Comparison of ENCODE assay signal across 14 cellular contexts in genomic region chr2:72953976-72954375, GRCh38. TPM values are rescaled to one million over a fixed set of nuclear protein-coding genes. Genes with fewer than 3 reads are reported as not detected.
DNase-seq lines count a peak whose midpoint lies in the region; ATAC-seq and TF ChIP-seq lines count a peak whose summit lies in the region.
"Had no signal": no experiment of that assay in that cellular context is flagged by ENCODE, and none has a peak within 500 bp of the region (broad histone marks: within the 10 kb centered on the region; RNA-seq: fewer than 3 reads in every experiment).

No MANE protein-coding gene starts in this region.

- POLR2A ChIA-PET in naive thymus-derived CD8-positive, alpha-beta T cell (lab: Charles Lee): no interaction called here

- peak overlapping the region; percentile 24 for H3K27ac Mint-ChIP-seq in activated T-cell treated with anti-CD3 and anti-CD28 coated beads, Interleukin-2, amount 50 U/mL, for 72 hours
- peak overlapping the region; percentile 47 to 88 (median 78) for H3K27ac Mint-ChIP-seq in naive thymus-derived CD8-positive, alpha-beta T cell

- peak overlapping the region; percentile 57 to 72 for H3K4me3 Mint-ChIP-seq in activated T-cell treated with anti-CD3 and anti-CD28 coated beads, Interleukin-2, amount 50 U/mL, for 72 hours
- peak overlapping the region; percentile 49 to 85 (median 72) for H3K4me3 Mint-ChIP-seq in naive thymus-derived CD8-positive, alpha-beta T cell

- no peaks in the 10 kb centered on the region for H3K9me3 Mint-ChIP-seq in activated T-cell treated with anti-CD3 and anti-CD28 coated beads, Interleukin-2, amount 50 U/mL, for 72 hours
- peaks cover 0 to 2% (median 0%) of the 10 kb centered on the region in 9 donors for H3K9me3 Mint-ChIP-seq in naive thymus-derived CD8-positive, alpha-beta T cell

- H3K27me3 Mint-ChIP-seq in activated T-cell treated with anti-CD3 and anti-CD28 coated beads, Interleukin-2, amount 50 U/mL, for 72 hours (ENCODE audit: low read depth): no peaks in the 10 kb centered on the region
- no peaks in the 10 kb centered on the region for H3K27me3 Mint-ChIP-seq in naive thymus-derived CD8-positive, alpha-beta T cell

- DNase-seq in CMK (ENCODE audit: low read depth) (peak; percentile 83), GM20000 (ENCODE audit: low spot score) (peak; percentile 28), GM19238 (ENCODE audit: insufficient read length, low spot score) (no peak), A172 (ENCODE audit: low spot score) (no peak)
- DNase-seq in activated T-cell treated with anti-CD3 and anti-CD28 coated beads, Interleukin-2, amount 50 U/mL, for 72 hours: peak; percentile 20 to 39
- peak in 4 of 10 donors; percentile 6 to 31 (median 12) for DNase-seq in naive thymus-derived CD8-positive, alpha-beta T cell
- DNase-seq: hypothalamus, left ventricle myocardium superior, NCI-H187, SHP77 had no signal

- H3K4me1 Mint-ChIP-seq in activated T-cell treated with anti-CD3 and anti-CD28 coated beads, Interleukin-2, amount 50 U/mL, for 72 hours (ENCODE audit: low read depth): peaks cover 10% of the 10 kb centered on the region
- H3K4me1 Mint-ChIP-seq in naive thymus-derived CD8-positive, alpha-beta T cell: peaks cover 16 to 36% (median 33%) of the 10 kb centered on the region in 4 donors

- no peaks in the 10 kb centered on the region for H3K36me3 Mint-ChIP-seq in activated T-cell treated with anti-CD3 and anti-CD28 coated beads, Interleukin-2, amount 50 U/mL, for 72 hours (ENCODE audit: insufficient read depth in 2 of 2)
- H3K36me3 Mint-ChIP-seq in naive thymus-derived CD8-positive, alpha-beta T cell: peaks cover 0 to 4% (median 0%) of the 10 kb centered on the region in 3 donors

- ATAC-seq in activated T-cell treated with anti-CD3 and anti-CD28 coated beads, Interleukin-2, amount 50 U/mL, for 72 hours (replicated peaks in 1 of 2): peak; percentile 82 to 89
- ATAC-seq in naive thymus-derived CD8-positive, alpha-beta T cell: peak; percentile 64 to 83
- no peak for ATAC-seq in GM18520 (IDR thresholded peaks at IDR 0.05; ENCODE audit: unreplicated experiment)
- ATAC-seq: K562, left ventricle myocardium superior had no signal

- no peak for TF ChIP-seq CTCF in GM20000 (IDR thresholded peaks at IDR 0.05; ENCODE audit: extremely low read depth, missing control alignments)

RNA-seq across cellular contexts. Expression of gene EMX1, which starts 36.7 kb away (rescaled TPM):
- under 1 TPM; 0.44 to 0.50 TPM for total RNA-seq in activated T-cell treated with anti-CD3 and anti-CD28 coated beads, Interleukin-2, amount 50 U/mL, for 72 hours
- total RNA-seq in naive thymus-derived CD8-positive, alpha-beta T cell: not detected
- polyA plus RNA-seq in naive thymus-derived CD8-positive, alpha-beta T cell: not detected
- 0.34 and 0.50 TPM in 2 replicates for total RNA-seq in A172 (2014; rRNA removed; shearing (Covaris generic))
- total RNA-seq: fibroblast of lung, left ventricle myocardium superior, skeletal muscle tissue had no signal
- polyA plus RNA-seq: fibroblast of lung had no signal

Comparison
In these comparisons a context has a peak if more than half of its experiments do, and no peak if none do; other contexts are left out.
1. DNase-seq: peak in CMK (single experiment), GM20000 (single experiment) and activated T-cell treated with anti-CD3 and anti-CD28 coated beads, Interleukin-2, amount 50 U/mL, for 72 hours (2 of 2); none in GM19238 (single experiment) and A172 (single experiment).